19 cellular contexts compared by ENCODE assay signal in the genomic region with DNA sequence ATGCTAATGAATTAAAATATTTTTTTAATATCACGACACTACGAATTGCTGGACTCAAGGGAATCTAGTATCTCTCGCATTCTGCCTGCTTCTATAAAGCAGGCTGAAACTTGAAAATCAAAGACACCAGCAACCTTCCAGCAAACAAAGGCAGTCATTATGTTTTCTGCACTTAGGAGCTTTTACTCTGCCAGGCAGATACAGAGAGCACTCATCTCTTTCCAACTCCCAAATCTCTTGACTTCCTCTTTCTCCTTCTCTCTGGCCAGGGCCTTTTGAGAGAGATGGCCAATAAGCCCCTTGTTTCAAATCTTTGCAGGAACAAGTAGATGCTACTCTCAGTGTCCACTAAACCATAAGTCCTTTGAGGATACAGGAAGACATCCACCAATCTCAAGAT.
DNase-seq lines count a peak whose midpoint lies in the region; ATAC-seq and TF ChIP-seq lines count a peak whose summit lies in the region.
"Had no signal": no experiment of that assay in that cellular context is flagged by ENCODE, and none has a peak within 500 bp of the region (broad histone marks: within the 10 kb centered on the region; RNA-seq: fewer than 3 reads in every experiment).

No MANE protein-coding gene starts in this region.

- no peaks in the 10 kb centered on the region for H3F3A ChIP-seq in neural progenitor cell (ENCODE audit: low read depth)

- BruUV-seq in mammary epithelial cell (replicated peaks; lab: Mats Ljungman, UMichigan): no TSS peak

- H3K79me2 ChIP-seq in mammary epithelial cell (ENCODE audit: insufficient read depth, low read length): no peaks in the 10 kb centered on the region
- H3K79me2 ChIP-seq in neural progenitor cell (ENCODE audit: low read depth): no peaks in the 10 kb centered on the region

- H2AFZ ChIP-seq in mammary epithelial cell (ENCODE audit: low read depth, low read length) (peak overlapping the region; percentile 56), neural progenitor cell (replicated peaks) (peak overlapping the region; percentile 87)

- CTCF ChIA-PET in mammary epithelial cell (lab: Charles Lee; ENCODE audit: low non-redundant PET): no interaction called here

- no peaks in the 10 kb centered on the region for H3K27me3 ChIP-seq in mammary epithelial cell (ENCODE audit: insufficient read depth, low read length)
- H3K27me3 ChIP-seq in breast epithelium: no peaks in the 10 kb centered on the region
- no peaks in the 10 kb centered on the region for H3K27me3 ChIP-seq in neural progenitor cell
- H3K27me3 ChIP-seq in colonic mucosa: no peaks in the 10 kb centered on the region

- H3K9ac ChIP-seq in mammary epithelial cell (ENCODE audit: insufficient read depth, low read length) (no peak overlapping the region), neural progenitor cell (no peak overlapping the region), colonic mucosa (ENCODE audit: low read depth in 2 of 2, low read length in 2 of 2) (no peak overlapping the region)
- H3K9ac ChIP-seq: KMS-11 had no signal

- H3K9me3 ChIP-seq in mammary epithelial cell (replicated peaks; ENCODE audit: insufficient read depth, low read length) (no peaks in the 10 kb centered on the region), breast epithelium (no peaks in the 10 kb centered on the region), neural progenitor cell (ENCODE audit: low read depth) (no peaks in the 10 kb centered on the region), colonic mucosa (no peaks in the 10 kb centered on the region)

- intact Hi-C loops in mammary epithelial cell (cut with micrococcal nuclease): loop anchor here (10.0 kb wide), 2 partner anchors 384 to 504 kb away; no protein-coding TSS in a partner anchor
- intact Hi-C loops in breast epithelium (cut with DNase I; ENCODE audit: low total_unique reads): no loop called here
- intact Hi-C loops in colonic mucosa (cut with DNase I): no loop called here

- no peak overlapping the region for H3K27ac Mint-ChIP-seq in neural progenitor cell
- H3K27ac Mint-ChIP-seq: CD4-positive, alpha-beta T cell had no signal

- TF ChIP-seq POLR2A in breast epithelium (IDR thresholded peaks at IDR 0.05): no peak

- no peaks in the 10 kb centered on the region for H4K20me1 ChIP-seq in mammary epithelial cell (ENCODE audit: insufficient read depth, low read length)
- no peaks in the 10 kb centered on the region for H4K20me1 ChIP-seq in neural progenitor cell (ENCODE audit: low read depth)

- H3K36me3 ChIP-seq in mammary epithelial cell (ENCODE audit: insufficient read depth, low read length) (no peaks in the 10 kb centered on the region), breast epithelium (no peaks in the 10 kb centered on the region), neural progenitor cell (no peaks in the 10 kb centered on the region), colonic mucosa (no peaks in the 10 kb centered on the region)

- 26% methylated on average over 3 of the region's 3 CpGs for WGBS in mammary epithelial cell (ENCODE audit: low coverage, missing lambda C conversion rate)

- no peaks in the 10 kb centered on the region for H3K27me3 Mint-ChIP-seq in neural progenitor cell (ENCODE audit: insufficient read depth, low read depth)
- H3K27me3 Mint-ChIP-seq: CD4-positive, alpha-beta T cell had no signal

- TF ChIP-seq CTCF in mammary epithelial cell (conservative IDR thresholded peaks at IDR 0.05 in 1 of 2, IDR thresholded peaks at IDR 0.05 in 1 of 2; ENCODE audit: extremely low read depth in 1 of 2, insufficient read depth in 1 of 2, low read depth in 1 of 2, low read length in 2 of 2): no peak
- no peak for TF ChIP-seq CTCF in breast epithelium (IDR thresholded peaks at IDR 0.05)
- no peak for TF ChIP-seq CTCF in neural progenitor cell (IDR thresholded peaks at IDR 0.05)
- no peak for TF ChIP-seq CTCF in colonic mucosa (IDR thresholded peaks at IDR 0.05)

- H3K4me1 Mint-ChIP-seq in neural progenitor cell: peaks cover 8% of the 10 kb centered on the region

- H3K4me2 ChIP-seq in mammary epithelial cell (ENCODE audit: insufficient read depth, low read depth, low read length) (no peak overlapping the region), neural progenitor cell (no peak overlapping the region)
- H3K4me2 ChIP-seq: KMS-11 had no signal

- H3K9me3 Mint-ChIP-seq in neural progenitor cell: peaks cover 3% of the 10 kb centered on the region
- H3K9me3 Mint-ChIP-seq: CD4-positive, alpha-beta T cell had no signal

- H3K36me3 Mint-ChIP-seq in neural progenitor cell: peaks cover 2% of the 10 kb centered on the region

- DNase-seq in mammary epithelial cell (peak; percentile 49), breast epithelium (ENCODE audit: low spot score in 2 of 2) (no peak), epithelial cell of prostate (ENCODE audit: low read depth, low spot score) (no peak), neural progenitor cell (ENCODE audit: low spot score) (no peak), colonic mucosa (no peak), NCI-H345 (lab: John Stamatoyannopoulos, UW) (no peak), NCI-H446 treated with DMSO at 0.1 percent for 48 hours (lab: John Stamatoyannopoulos, UW) (no peak)
- DNase-seq: CD4-positive, alpha-beta T cell; DMS153; GF-D8; NCI-H1417; NCI-H1930; NCI-H2171; Right ventricle myocardium superior had no signal

- in situ Hi-C loops in mammary epithelial cell (cut with MboI; ENCODE audit: low sequenced_read_pairs in 2 of 2): no loop called here

- H3K4me1 ChIP-seq in mammary epithelial cell (ENCODE audit: insufficient read depth, low read length) (peaks cover 28% of the 10 kb centered on the region), breast epithelium (peaks cover 0 to 10% of the 10 kb centered on the region in 2 donors), neural progenitor cell (peaks cover 5% of the 10 kb centered on the region), colonic mucosa (peaks cover 9% of the 10 kb centered on the region)

- H3K4me3 Mint-ChIP-seq in neural progenitor cell: no peak overlapping the region
- H3K4me3 Mint-ChIP-seq: CD4-positive, alpha-beta T cell had no signal

- no peak overlapping the region for H3K27ac ChIP-seq in mammary epithelial cell (ENCODE audit: insufficient read depth, low read depth, low read length)
- H3K27ac ChIP-seq in breast epithelium: no peak overlapping the region
- H3K27ac ChIP-seq in epithelial cell of prostate: peak overlapping the region; percentile 91
- no peak overlapping the region for H3K27ac ChIP-seq in neural progenitor cell
- H3K27ac ChIP-seq in colonic mucosa: no peak overlapping the region
- H3K27ac ChIP-seq: KMS-11, SK-N-MC had no signal

- ATAC-seq in GM19023 (IDR thresholded peaks at IDR 0.05; ENCODE audit: unreplicated experiment): no peak
- ATAC-seq: GM12878, HepG2 had no signal

- dilution Hi-C loops in mammary epithelial cell (cut with HindIII; ENCODE audit: low sequenced_read_pairs): loop anchor here (10.0 kb wide), 1 partner anchor 96 kb away; a partner anchor contains a TSS

- H3K4me3 ChIP-seq in mammary epithelial cell (replicated peaks in 1 of 3; ENCODE audit: insufficient read depth in 1 of 3, low read depth in 2 of 3, low read length in 3 of 3) (no peak overlapping the region), breast epithelium (no peak overlapping the region), neural progenitor cell (no peak overlapping the region), colonic mucosa (no peak overlapping the region)
- H3K4me3 ChIP-seq: GM12878, SK-N-MC had no signal
